15 cellular contexts compared by ENCODE assay signal in the genomic region with DNA sequence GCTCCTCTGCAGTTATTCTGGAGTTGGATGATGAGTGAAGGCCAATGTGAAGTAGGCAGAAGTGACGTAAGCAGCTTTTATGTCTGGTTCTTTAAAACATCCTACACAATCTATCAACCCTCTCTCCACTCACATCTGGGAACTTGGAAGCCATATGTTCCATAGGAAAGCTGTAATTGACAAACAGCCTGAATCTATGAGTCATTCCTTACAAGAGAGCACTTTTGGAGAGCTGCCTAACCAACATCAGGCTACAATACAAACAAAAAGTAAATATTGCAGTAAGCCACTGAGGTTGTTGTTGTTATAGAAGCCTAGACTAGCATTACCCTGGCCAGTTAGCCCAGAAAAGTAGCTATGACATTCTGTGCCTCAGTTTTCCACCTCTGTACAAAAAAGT. TPM values are rescaled to one million over a fixed set of nuclear protein-coding genes. Genes with fewer than 3 reads are reported as not detected.
DNase-seq lines count a peak whose midpoint lies in the region; ATAC-seq, FAIRE-seq and TF ChIP-seq lines count a peak whose summit lies in the region.
"Had no signal": no experiment of that assay in that cellular context is flagged by ENCODE, and none has a peak within 500 bp of the region (broad histone marks: within the 10 kb centered on the region; RNA-seq: fewer than 3 reads in every experiment).

No MANE protein-coding gene starts in this region.

- H2AFZ ChIP-seq in keratinocyte (ENCODE audit: control insufficient read depth, low read length) = no peak overlapping the region

- no peak overlapping the region for H3K27ac ChIP-seq in keratinocyte (ENCODE audit: control insufficient read depth, insufficient read depth, low read length)

- H3K27ac Mint-ChIP-seq in WTC11 = no peak overlapping the region
- H3K27ac Mint-ChIP-seq: CD8-positive, alpha-beta memory T cell; naive B cell had no signal

- no peak overlapping the region for H3K4me3 Mint-ChIP-seq in WTC11
- H3K4me3 Mint-ChIP-seq: CD8-positive, alpha-beta memory T cell; naive B cell had no signal

- H3K9me3 Mint-ChIP-seq in WTC11 = no peaks in the 10 kb centered on the region
- H3K9me3 Mint-ChIP-seq: CD8-positive, alpha-beta memory T cell had no signal

- CTCF ChIA-PET in WTC11 (lab: Charles Lee) = interaction anchor here (1.1 kb wide), 1 partner anchor 86 kb away, joined by 6 read pairs; no protein-coding TSS in a partner anchor

- no peaks in the 10 kb centered on the region for H3K4me1 Mint-ChIP-seq in WTC11
- H3K4me1 Mint-ChIP-seq: CD8-positive, alpha-beta memory T cell; naive B cell had no signal

- no peaks in the 10 kb centered on the region for H3K79me2 ChIP-seq in keratinocyte (ENCODE audit: control insufficient read depth, insufficient read depth, low read length)

- no peak for ATAC-seq in HG03108 (IDR thresholded peaks at IDR 0.05; ENCODE audit: unreplicated experiment)
- no peak for ATAC-seq in WTC11
- ATAC-seq: right cardiac atrium had no signal

- H3K9ac ChIP-seq in keratinocyte (ENCODE audit: control insufficient read depth, extremely low read depth, insufficient read depth, low read length) = no peak overlapping the region

- no peak overlapping the region for H3K4me2 ChIP-seq in keratinocyte (ENCODE audit: control insufficient read depth, extremely low read depth, insufficient read depth, low read depth, low read length)

- H3K9me3 ChIP-seq in keratinocyte (ENCODE audit: control insufficient read depth, low read depth, low read length) = no peaks in the 10 kb centered on the region

- no peaks in the 10 kb centered on the region for H4K20me1 ChIP-seq in keratinocyte (ENCODE audit: control insufficient read depth, extremely low read depth, insufficient read depth, low read length)

- H3K4me1 ChIP-seq in keratinocyte (ENCODE audit: control insufficient read depth, extremely low read depth, insufficient read depth, low read length) = peaks cover 2% of the 10 kb centered on the region

- dilution Hi-C loops in keratinocyte (cut with MboI; ENCODE audit: extremely low pct_ligation_motif_present, low sequenced_read_pairs) = no loop called here

- TF ChIP-seq CTCF in AG10803 (conservative IDR thresholded peaks at IDR 0.05; ENCODE audit: low read length) (no peak), astrocyte of the spinal cord (IDR thresholded peaks at IDR 0.05; ENCODE audit: low read depth, low read length) (no peak), keratinocyte (optimal IDR thresholded peaks at IDR 0.05 in 1 of 3, IDR thresholded peaks at IDR 0.05 in 1 of 3, conservative IDR thresholded peaks at IDR 0.05 in 1 of 3; ENCODE audit: extremely low read depth in 1 of 3, insufficient read depth in 2 of 3, low read length in 3 of 3) (no peak), WTC11 (IDR thresholded peaks at IDR 0.05) (no peak)

- peaks cover 7% of the 10 kb centered on the region for H3K27me3 ChIP-seq in keratinocyte (ENCODE audit: control insufficient read depth, extremely low read depth, insufficient read depth, low read length)

- H3K36me3 ChIP-seq in keratinocyte (ENCODE audit: control insufficient read depth in 2 of 2, extremely low read depth in 1 of 2, insufficient read depth in 2 of 2, low read length in 2 of 2) = no peaks in the 10 kb centered on the region

- peaks cover 27% of the 10 kb centered on the region for H3K27me3 Mint-ChIP-seq in WTC11 (ENCODE audit: low read depth)

- in situ Hi-C loops in astrocyte of the spinal cord (cut with HindIII; ENCODE audit: low sequenced_read_pairs) = no loop called here

- no peaks in the 10 kb centered on the region for H3K36me3 Mint-ChIP-seq in WTC11
- H3K36me3 Mint-ChIP-seq: CD8-positive, alpha-beta memory T cell had no signal

- H3K9me1 ChIP-seq in keratinocyte (ENCODE audit: control insufficient read depth, extremely low read depth, insufficient read depth, low read length) = no peaks in the 10 kb centered on the region

- H3K4me3 ChIP-seq in AG10803 (ENCODE audit: low read length) (no peak overlapping the region), astrocyte of the spinal cord (ENCODE audit: low read depth, low read length) (no peak overlapping the region), keratinocyte (ENCODE audit: control insufficient read depth in 2 of 3, extremely low read depth in 1 of 3, insufficient read depth in 2 of 3, low read depth in 1 of 3, low read length in 3 of 3) (no peak overlapping the region)

- FAIRE-seq in keratinocyte (lab: Jason Lieb, UNC) = peak; percentile 51
- FAIRE-seq: frontal cortex had no signal

- DNase-seq in AG10803 (ENCODE audit: low read depth) = peak; percentile 96
- peak; percentile 81 for DNase-seq in HS-5 (ENCODE audit: low read depth)
- DNase-seq in astrocyte of the spinal cord (ENCODE audit: low read depth, low spot score) = peak; percentile 90
- no peak for DNase-seq in keratinocyte (ENCODE audit: low read depth, low spot score)
- DNase-seq in WTC11 (ENCODE audit: low spot score) = no peak
- no peak for DNase-seq in ureter (ENCODE audit: low spot score)
- DNase-seq in NCI-H2081 (lab: John Stamatoyannopoulos, UW) = no peak
- DNase-seq: activated CD4-positive, alpha-beta T cell treated with anti-CD3 and anti-CD28 coated beads, Interleukin-2, amount 50 U/mL, for 1 hour; CD8-positive, alpha-beta memory T cell; naive B cell; NCI-H1436; right cardiac atrium; T-helper 1 cell had no signal

- POLR2A ChIA-PET in WTC11 (lab: Charles Lee) = no interaction called here

TF ChIP-seq in WTC11, 78 proteins besides CTCF, POLR2A, EP300 and RAD21 (continues in another document):
- no peak for TF ChIP-seq ZNF317 (CRISPR knock-in tag; IDR thresholded peaks at IDR 0.05; ENCODE audit: borderline replicate concordance, low read depth)
- TF ChIP-seq, protein P1, sequence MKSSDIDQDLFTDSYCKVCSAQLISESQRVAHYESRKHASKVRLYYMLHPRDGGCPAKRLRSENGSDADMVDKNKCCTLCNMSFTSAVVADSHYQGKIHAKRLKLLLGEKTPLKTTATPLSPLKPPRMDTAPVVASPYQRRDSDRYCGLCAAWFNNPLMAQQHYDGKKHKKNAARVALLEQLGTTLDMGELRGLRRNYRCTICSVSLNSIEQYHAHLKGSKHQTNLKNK (CRISPR knock-in tag; IDR thresholded peaks at IDR 0.05) = no peak
- TF ChIP-seq ESRRA (CRISPR knock-in tag; IDR thresholded peaks at IDR 0.05; ENCODE audit: borderline replicate concordance) = no peak
- no peak for TF ChIP-seq ZNF416 (CRISPR knock-in tag; IDR thresholded peaks at IDR 0.05)
- TF ChIP-seq, protein P2, sequence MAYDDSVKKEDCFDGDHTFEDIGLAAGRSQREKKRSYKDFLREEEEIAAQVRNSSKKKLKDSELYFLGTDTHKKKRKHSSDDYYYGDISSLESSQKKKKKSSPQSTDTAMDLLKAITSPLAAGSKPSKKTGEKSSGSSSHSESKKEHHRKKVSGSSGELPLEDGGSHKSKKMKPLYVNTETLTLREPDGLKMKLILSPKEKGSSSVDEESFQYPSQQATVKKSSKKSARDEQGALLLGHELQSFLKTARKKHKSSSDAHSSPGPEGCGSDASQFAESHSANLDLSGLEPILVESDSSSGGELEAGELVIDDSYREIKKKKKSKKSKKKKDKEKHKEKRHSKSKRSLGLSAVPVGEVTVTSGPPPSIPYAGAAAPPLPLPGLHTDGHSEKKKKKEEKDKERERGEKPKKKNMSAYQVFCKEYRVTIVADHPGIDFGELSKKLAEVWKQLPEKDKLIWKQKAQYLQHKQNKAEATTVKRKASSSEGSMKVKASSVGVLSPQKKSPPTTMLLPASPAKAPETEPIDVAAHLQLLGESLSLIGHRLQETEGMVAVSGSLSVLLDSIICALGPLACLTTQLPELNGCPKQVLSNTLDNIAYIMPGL (CRISPR knock-in tag; IDR thresholded peaks at IDR 0.05) = no peak

RNA-seq across cellular contexts. Expression of a gene that starts 5.9 kb away (rescaled TPM):
- polyA plus RNA-seq in keratinocyte = not detected in 3 replicates
- polyA plus RNA-seq in keratinocyte (2011; ENCODE audit: low read depth) = not detected
- polyA plus RNA-seq in keratinocyte (2011; cell fraction: cytosol; rRNA removed) = not detected in 2 replicates
- not detected in 2 replicates for polyA plus RNA-seq in keratinocyte (2011; cell fraction: nucleus; rRNA removed)
- polyA plus RNA-seq in keratinocyte (2012; ENCODE audit: low replicate concordance) = not detected in 2 replicates
- polyA minus RNA-seq in keratinocyte = not detected in 3 replicates
- not detected for polyA minus RNA-seq in keratinocyte (2011; cell fraction: cytosol; rRNA and poly(A)+ RNA removed)
- polyA minus RNA-seq in keratinocyte (2011; cell fraction: nucleus; rRNA and poly(A)+ RNA removed) = not detected in 2 replicates
- total RNA-seq in WTC11 (2021) = not detected in 3 replicates
- total RNA-seq in ureter = not detected
- total RNA-seq: CD8-positive, alpha-beta memory T cell; frontal cortex; right cardiac atrium had no signal
- polyA plus RNA-seq: CD8-positive, alpha-beta memory T cell; right cardiac atrium had no signal

RNA-seq across cellular contexts. Expression of a gene that starts 9.7 kb away (rescaled TPM):
- polyA plus RNA-seq in keratinocyte = not detected in 3 replicates
- not detected for polyA plus RNA-seq in keratinocyte (2011; ENCODE audit: low read depth)
- not detected in 2 replicates for polyA plus RNA-seq in keratinocyte (2011; cell fraction: cytosol; rRNA removed)
- polyA plus RNA-seq in keratinocyte (2011; cell fraction: nucleus; rRNA removed) = not detected in 2 replicates
- polyA plus RNA-seq in keratinocyte (2012; ENCODE audit: low replicate concordance) = not detected in 2 replicates
- not detected in 3 replicates for polyA minus RNA-seq in keratinocyte
- polyA minus RNA-seq in keratinocyte (2011; cell fraction: cytosol; rRNA and poly(A)+ RNA removed) = not detected
- not detected in 2 replicates for polyA minus RNA-seq in keratinocyte (2011; cell fraction: nucleus; rRNA and poly(A)+ RNA removed)
- total RNA-seq in WTC11 (2021) = not detected in 3 replicates
- not detected for total RNA-seq in ureter
- total RNA-seq: CD8-positive, alpha-beta memory T cell; frontal cortex had no signal
- polyA plus RNA-seq: CD8-positive, alpha-beta memory T cell had no signal

RNA-seq across cellular contexts. Expression of a gene that starts 20.8 kb away (rescaled TPM):
- 0.24 to 0.49 TPM in 2 of 3 replicates, not detected in the other for polyA plus RNA-seq in keratinocyte
- polyA plus RNA-seq in keratinocyte (2011; ENCODE audit: low read depth) = not detected
- 0.16 and 0.18 TPM in 2 replicates for polyA plus RNA-seq in keratinocyte (2011; cell fraction: cytosol; rRNA removed)
- 0.34 TPM in 1 of 2 replicates, not detected in the other for polyA plus RNA-seq in keratinocyte (2011; cell fraction: nucleus; rRNA removed)
- polyA plus RNA-seq in keratinocyte (2012; ENCODE audit: low replicate concordance) = 0.16 TPM in 1 of 2 replicates, not detected in the other
- not detected in 3 replicates for polyA minus RNA-seq in keratinocyte
- not detected for polyA minus RNA-seq in keratinocyte (2011; cell fraction: cytosol; rRNA and poly(A)+ RNA removed)
- not detected in 2 replicates for polyA minus RNA-seq in keratinocyte (2011; cell fraction: nucleus; rRNA and poly(A)+ RNA removed)
- total RNA-seq in WTC11 (2021) (2.5 to 5.3 TPM (median 2.7 TPM) in 3 replicates), ureter (31.7 TPM)
- polyA plus RNA-seq: CD8-positive, alpha-beta memory T cell had no signal

RNA-seq across cellular contexts. Expression of a gene that starts 43.4 kb away (rescaled TPM):
- not detected in 3 replicates for polyA plus RNA-seq in keratinocyte
- polyA plus RNA-seq in keratinocyte (2011; ENCODE audit: low read depth) = not detected
- polyA plus RNA-seq in keratinocyte (2011; cell fraction: cytosol; rRNA removed) = not detected in 2 replicates
- not detected in 2 replicates for polyA plus RNA-seq in keratinocyte (2011; cell fraction: nucleus; rRNA removed)
- not detected in 2 replicates for polyA plus RNA-seq in keratinocyte (2012; ENCODE audit: low replicate concordance)
- not detected in 3 replicates for polyA minus RNA-seq in keratinocyte
- polyA minus RNA-seq in keratinocyte (2011; cell fraction: cytosol; rRNA and poly(A)+ RNA removed) = not detected
- not detected in 2 replicates for polyA minus RNA-seq in keratinocyte (2011; cell fraction: nucleus; rRNA and poly(A)+ RNA removed)
- total RNA-seq in WTC11 (2021) (not detected in 3 replicates), ureter (not detected)
- total RNA-seq: CD8-positive, alpha-beta memory T cell; frontal cortex had no signal
- polyA plus RNA-seq: CD8-positive, alpha-beta memory T cell had no signal

Comparison
In these comparisons a context has a peak if more than half of its experiments do, and no peak if none do; other contexts are left out.
1. DNase-seq: peak in AG10803 (single experiment), HS-5 (single experiment) and astrocyte of the spinal cord (single experiment); none in keratinocyte (single experiment), WTC11 (single experiment), ureter (single experiment) and NCI-H2081 (0 of 2).